Comparison of ENCODE assay signal across 9 cellular contexts in the genomic region with DNA sequence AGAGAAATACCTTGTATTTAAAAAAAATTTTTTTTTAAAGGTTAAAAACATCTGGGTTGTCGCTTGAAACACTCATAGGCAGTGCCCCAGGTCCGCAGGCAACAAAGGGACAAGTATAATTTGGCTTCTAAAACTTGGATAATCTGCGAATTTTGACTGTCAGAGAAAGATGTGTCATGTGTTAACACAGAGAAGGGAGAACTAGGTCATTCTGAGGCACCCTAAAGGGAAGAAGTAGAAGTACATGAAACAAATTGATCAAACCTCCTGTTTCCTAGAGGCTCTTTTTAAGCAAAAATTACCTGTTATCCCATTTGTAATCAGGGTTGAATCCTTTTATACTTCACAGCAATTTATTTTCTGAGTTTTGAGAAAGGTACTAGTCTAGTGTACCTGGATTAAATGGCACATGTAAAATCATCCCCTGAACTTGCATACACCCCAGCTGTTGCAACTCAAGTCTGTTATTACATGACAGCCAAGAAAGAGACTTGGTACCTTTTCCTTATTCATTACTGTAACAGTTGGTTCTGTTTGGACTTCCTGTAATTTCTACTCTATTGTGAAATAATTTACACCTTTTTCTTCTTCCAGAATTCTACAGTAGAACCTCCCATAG. TPM values are rescaled to one million over a fixed set of nuclear protein-coding genes. Genes with fewer than 3 reads are reported as not detected.
DNase-seq lines count a peak whose midpoint lies in the region; ATAC-seq and TF ChIP-seq lines count a peak whose summit lies in the region.
"Had no signal": no experiment of that assay in that cellular context is flagged by ENCODE, and none has a peak within 500 bp of the region (broad histone marks: within the 10 kb centered on the region; RNA-seq: fewer than 3 reads in every experiment).

No MANE protein-coding gene starts in this region.

- H3K27me3 ChIP-seq in right atrium auricular region (no peaks in the 10 kb centered on the region), tibial nerve (no peaks in the 10 kb centered on the region), SJCRH30 (no peaks in the 10 kb centered on the region)

- peak overlapping the region; percentile 76 to 85 (median 79) for H3K4me3 Mint-ChIP-seq in T-cell

- 91 to 95% methylated on average over 3 of the region's 3 CpGs for WGBS in tibial nerve, 2 donors

- no peaks in the 10 kb centered on the region for H3K36me3 ChIP-seq in right atrium auricular region
- peaks cover 0 to 3% (median 0%) of the 10 kb centered on the region in 3 donors for H3K36me3 ChIP-seq in tibial nerve
- no peaks in the 10 kb centered on the region for H3K36me3 ChIP-seq in SJCRH30

- ATAC-seq in Right ventricle myocardium inferior: no peak
- ATAC-seq in T-cell (replicated peaks in 1 of 4): no peak
- ATAC-seq in GM21737 (IDR thresholded peaks at IDR 0.05; ENCODE audit: unreplicated experiment): no peak

- TF ChIP-seq EP300 in tibial nerve (IDR thresholded peaks at IDR 0.05): no peak

- H3K4me3 ChIP-seq in right atrium auricular region (no peak overlapping the region), fibroblast of the aortic adventitia (ENCODE audit: low read depth, low read length) (no peak overlapping the region), tibial nerve (no peak overlapping the region), SJCRH30 (no peak overlapping the region)

- peaks cover 14 to 19% (median 16%) of the 10 kb centered on the region in 3 donors for H3K4me1 Mint-ChIP-seq in T-cell

- TF ChIP-seq CTCF in right atrium auricular region (IDR thresholded peaks at IDR 0.05) (no peak), fibroblast of the aortic adventitia (IDR thresholded peaks at IDR 0.05; ENCODE audit: insufficient read depth, low read length) (peak; percentile 21), tibial nerve (IDR thresholded peaks at IDR 0.05) (no peak)

- H3K9me3 Mint-ChIP-seq in T-cell: no peaks in the 10 kb centered on the region

- POLR2A ChIA-PET in T-cell (lab: Charles Lee): interaction anchor here in 1 of 2 donors (0.6 kb wide), 1 partner anchor 97 kb away, joined by 3 read pairs; no protein-coding TSS in a partner anchor

- H3K9me3 ChIP-seq in right atrium auricular region (no peaks in the 10 kb centered on the region), tibial nerve (no peaks in the 10 kb centered on the region), SJCRH30 (replicated peaks) (no peaks in the 10 kb centered on the region)

- intact Hi-C loops in Right ventricle myocardium inferior (cut with DNase I): loop anchor here (1.0 to 10.0 kb wide), 3 partner anchors 49 to 387 kb away; a partner anchor contains a TSS

- peaks cover 9% of the 10 kb centered on the region for H3K36me3 Mint-ChIP-seq in T-cell

- H3K27ac Mint-ChIP-seq in T-cell: peak overlapping the region; percentile 43 to 79

- peak overlapping the region; percentile 96 to 97 for H3K27ac ChIP-seq in right atrium auricular region
- H3K27ac ChIP-seq in tibial nerve: peak overlapping the region in 3 of 4 donors; percentile 96 to 99 (median 96)
- no peak overlapping the region for H3K27ac ChIP-seq in SJCRH30

- TF ChIP-seq POLR2A in tibial nerve (IDR thresholded peaks at IDR 0.05): no peak

- DNase-seq in right atrium auricular region (ENCODE audit: low spot score): no peak
- DNase-seq in Right ventricle myocardium inferior (ENCODE audit: missing footprints): no peak
- DNase-seq in T-cell: no peak
- DNase-seq in fibroblast of the aortic adventitia (ENCODE audit: low read depth): no peak
- DNase-seq in tibial nerve (ENCODE audit: low spot score in 2 of 2): no peak
- DNase-seq in 8988T: no peak
- no peak for DNase-seq in SJCRH30
- DNase-seq: NCI-H2227 treated with DMSO at 0.1 percent for 48 hours had no signal

- CTCF ChIA-PET in T-cell (lab: Charles Lee): interaction anchor here (1.0 kb wide), 2 partner anchors 46 to 48 kb away, joined by 3 read pairs; a partner anchor contains a TSS

- H3K4me1 ChIP-seq in right atrium auricular region (peaks cover 0 to 8% of the 10 kb centered on the region in 2 donors), tibial nerve (peaks cover 0 to 23% (median 12%) of the 10 kb centered on the region in 4 donors), SJCRH30 (peaks cover 8% of the 10 kb centered on the region)

- no peaks in the 10 kb centered on the region for H3K27me3 Mint-ChIP-seq in T-cell

RNA-seq across cellular contexts. Expression of a gene that starts 1.7 kb away (rescaled TPM):
- total RNA-seq in right atrium auricular region: 1 to 10 TPM; 6.0 to 8.3 TPM
- 9.5 TPM for total RNA-seq in Right ventricle myocardium inferior
- 1 to 10 TPM; 3.6 to 6.8 (median 4.1) TPM for total RNA-seq in T-cell
- total RNA-seq in fibroblast of the aortic adventitia (ENCODE audit: low replicate concordance): 4.8 and 22.2 TPM in 2 replicates
- total RNA-seq in tibial nerve: 10 to 100 TPM in 3 of 4 donors, 1 to 10 TPM in 1; 9.0 to 16.1 (median 12.2) TPM
- 5.8 and 7.5 TPM in 2 replicates for total RNA-seq in SJCRH30 (2014; rRNA removed; shearing (Covaris generic))

RNA-seq across cellular contexts. Expression of a gene that starts 48.0 kb away (rescaled TPM):
- 10 to 100 TPM; 75.5 to 90.1 TPM for total RNA-seq in right atrium auricular region
- 38.3 TPM for total RNA-seq in Right ventricle myocardium inferior
- total RNA-seq in T-cell: 10 to 100 TPM; 48.5 to 65.0 (median 56.8) TPM
- total RNA-seq in fibroblast of the aortic adventitia (ENCODE audit: low replicate concordance): 112 and 131 TPM in 2 replicates
- total RNA-seq in tibial nerve: 100 to 1,000 TPM; 167 to 286 (median 236) TPM
- 151 and 163 TPM in 2 replicates for total RNA-seq in SJCRH30 (2014; rRNA removed; shearing (Covaris generic))
